Comparison of ENCODE assay signal across 1 cellular context in the genomic region with DNA sequence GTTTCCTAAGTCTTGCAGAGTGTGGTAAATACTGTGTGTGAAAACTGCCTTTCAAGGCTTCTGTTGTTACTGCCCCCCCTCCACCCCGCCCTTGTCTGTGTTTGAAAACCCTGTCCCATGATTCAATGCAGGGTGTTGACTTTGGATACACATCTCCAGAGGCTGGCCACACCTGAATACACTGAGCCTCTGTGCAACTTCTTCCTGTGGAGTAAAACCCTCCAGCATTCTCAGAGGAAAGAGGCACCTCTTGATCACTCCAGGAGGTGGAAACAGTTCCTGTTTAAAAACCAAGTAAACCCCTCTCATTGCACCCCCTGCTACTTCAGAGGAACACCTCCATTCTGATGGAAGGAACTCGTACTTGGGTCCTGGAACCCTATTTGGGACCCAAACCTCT.
TF ChIP-seq lines count a peak whose summit lies in the region.

No MANE protein-coding gene starts in this region.

TF ChIP-seq in H1, 55 proteins besides CTCF, POLR2A, EP300 and RAD21 (continued from another document):
- TF ChIP-seq NANOG (IDR thresholded peaks at IDR 0.05; ENCODE audit: insufficient read depth, low read depth, low read length, poor library complexity, severe bottlenecking) (no peak), SP1 (IDR thresholded peaks at IDR 0.05; ENCODE audit: low read depth, low read length) (no peak)
